13 cellular contexts compared by ENCODE assay signal in the genomic region with DNA sequence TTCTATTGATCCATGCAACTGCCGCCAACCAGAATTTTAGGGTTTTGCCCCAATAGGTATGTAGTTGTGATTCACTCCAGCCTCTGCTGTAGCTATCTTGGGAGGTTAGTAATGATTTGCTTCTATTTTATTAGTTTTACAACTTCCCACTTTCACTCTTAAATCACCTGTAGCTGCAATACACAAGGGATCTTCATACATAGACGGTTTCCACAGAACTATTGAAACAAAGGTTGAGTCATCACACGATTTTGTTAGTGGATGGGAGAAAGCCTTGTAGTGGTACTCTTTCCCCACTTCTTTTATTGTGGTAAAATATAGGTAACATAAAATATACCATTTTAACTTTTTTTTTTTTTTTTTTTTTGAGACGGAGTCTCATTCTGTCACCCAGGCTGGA.
A peak's percentile ranks its signal among the peaks of the same experiment; 100 is the strongest.
DNase-seq lines count a peak whose midpoint lies in the region; ATAC-seq and TF ChIP-seq lines count a peak whose summit lies in the region.
"Had no signal": no experiment of that assay in that cellular context is flagged by ENCODE, and none has a peak within 500 bp of the region (broad histone marks: within the 10 kb centered on the region; RNA-seq: fewer than 3 reads in every experiment).

No MANE protein-coding gene starts in this region.

- no peaks in the 10 kb centered on the region for H3K9me3 ChIP-seq in HEK293 (ENCODE audit: control insufficient read depth, insufficient read depth, low read depth, low read length)
- H3K9me3 ChIP-seq: ovary, stomach had no signal

- CTCF ChIA-PET in GM10248 (lab: Yijun Ruan, JAX), result interaction anchor here (1.3 to 2.1 kb wide), 2 partner anchors 11 to 273 kb away, joined by 4 to 5 read pairs; no protein-coding TSS in a partner anchor
- CTCF ChIA-PET in HEK293 (lab: Yijun Ruan, JAX), result no interaction called here

- H3K4me1 Mint-ChIP-seq in mesothelial cell of epicardium, result no peaks in the 10 kb centered on the region

- no peaks in the 10 kb centered on the region for H3K36me3 Mint-ChIP-seq in mesothelial cell of epicardium

- H3K4me1 ChIP-seq in HEK293 (ENCODE audit: control insufficient read depth, insufficient read depth, low read length), result 0 out of 2 replicates have a peak, but pooled peaks cover 2% of the 10 kb centered on the region
- H3K4me1 ChIP-seq: stomach had no signal

- no peak for TF ChIP-seq CTCF in GM10248 (IDR thresholded peaks at IDR 0.05; ENCODE audit: control extremely low read depth, extremely low read depth, low read depth, missing control alignments)
- TF ChIP-seq CTCF in HEK293 (tag by site-specific recombination; IDR thresholded peaks at IDR 0.05), result no peak
- TF ChIP-seq CTCF in mesothelial cell of epicardium (IDR thresholded peaks at IDR 0.05; ENCODE audit: unreplicated experiment), result no peak

- no peak overlapping the region for H3K27ac ChIP-seq in HEK293 (ENCODE audit: extremely low read depth, low read depth, low read length)
- H3K27ac ChIP-seq: ovary, stomach had no signal

- no peak overlapping the region for H3K4me3 Mint-ChIP-seq in mesothelial cell of epicardium

- POLR2A ChIA-PET in GM10248 (lab: Yijun Ruan, JAX), result no interaction called here
- POLR2A ChIA-PET in HEK293 (lab: Yijun Ruan, JAX), result interaction anchor here (0.6 kb wide), 1 partner anchor 129 kb away, joined by 3 read pairs; no protein-coding TSS in a partner anchor

- H3K27me3 Mint-ChIP-seq in mesothelial cell of epicardium (ENCODE audit: low read depth), result peaks cover 7% of the 10 kb centered on the region

- no peak overlapping the region for H3K4me3 ChIP-seq in HEK293 (ENCODE audit: low read depth, low read length)
- H3K4me3 ChIP-seq: lung, ovary, stomach had no signal

- no peaks in the 10 kb centered on the region for H3K9me3 Mint-ChIP-seq in mesothelial cell of epicardium

- H3K27ac Mint-ChIP-seq in mesothelial cell of epicardium, result no peak overlapping the region

- DNase-seq in GM10248 (ENCODE audit: extremely low spot score) (peak; percentile 67), mesothelial cell of epicardium (ENCODE audit: low spot score in 2 of 2, unreplicated experiment in 2 of 2) (no peak), occipital lobe (lab: John Stamatoyannopoulos, UW) (no peak), DMS153 (lab: John Stamatoyannopoulos, UW) (no peak)
- no peak for DNase-seq in central memory CD4-positive, alpha-beta T cell
- DNase-seq: NCI-H1694 treated with DMSO at 0.1 percent for 48 hours; NK-92 treated with Interleukin-12 subunit alpha and Interleukin-12 subunit beta, amount 100 ng/mL, for 24 hours; ovary; stomach had no signal

- H3K36me3 ChIP-seq in HEK293 (ENCODE audit: control insufficient read depth in 2 of 2, insufficient read depth in 1 of 2, low read length in 2 of 2), result no peaks in the 10 kb centered on the region
- H3K36me3 ChIP-seq: ovary, stomach had no signal

- peak; percentile 89 for ATAC-seq in GM19043 (IDR thresholded peaks at IDR 0.05; ENCODE audit: low read depth, unreplicated experiment)
- ATAC-seq in HG03159 (IDR thresholded peaks at IDR 0.05; ENCODE audit: unreplicated experiment), result peak; percentile 88

TF ChIP-seq in HEK293, 187 proteins besides CTCF, POLR2A, EP300 and RAD21:
- TF ChIP-seq, protein P1, sequence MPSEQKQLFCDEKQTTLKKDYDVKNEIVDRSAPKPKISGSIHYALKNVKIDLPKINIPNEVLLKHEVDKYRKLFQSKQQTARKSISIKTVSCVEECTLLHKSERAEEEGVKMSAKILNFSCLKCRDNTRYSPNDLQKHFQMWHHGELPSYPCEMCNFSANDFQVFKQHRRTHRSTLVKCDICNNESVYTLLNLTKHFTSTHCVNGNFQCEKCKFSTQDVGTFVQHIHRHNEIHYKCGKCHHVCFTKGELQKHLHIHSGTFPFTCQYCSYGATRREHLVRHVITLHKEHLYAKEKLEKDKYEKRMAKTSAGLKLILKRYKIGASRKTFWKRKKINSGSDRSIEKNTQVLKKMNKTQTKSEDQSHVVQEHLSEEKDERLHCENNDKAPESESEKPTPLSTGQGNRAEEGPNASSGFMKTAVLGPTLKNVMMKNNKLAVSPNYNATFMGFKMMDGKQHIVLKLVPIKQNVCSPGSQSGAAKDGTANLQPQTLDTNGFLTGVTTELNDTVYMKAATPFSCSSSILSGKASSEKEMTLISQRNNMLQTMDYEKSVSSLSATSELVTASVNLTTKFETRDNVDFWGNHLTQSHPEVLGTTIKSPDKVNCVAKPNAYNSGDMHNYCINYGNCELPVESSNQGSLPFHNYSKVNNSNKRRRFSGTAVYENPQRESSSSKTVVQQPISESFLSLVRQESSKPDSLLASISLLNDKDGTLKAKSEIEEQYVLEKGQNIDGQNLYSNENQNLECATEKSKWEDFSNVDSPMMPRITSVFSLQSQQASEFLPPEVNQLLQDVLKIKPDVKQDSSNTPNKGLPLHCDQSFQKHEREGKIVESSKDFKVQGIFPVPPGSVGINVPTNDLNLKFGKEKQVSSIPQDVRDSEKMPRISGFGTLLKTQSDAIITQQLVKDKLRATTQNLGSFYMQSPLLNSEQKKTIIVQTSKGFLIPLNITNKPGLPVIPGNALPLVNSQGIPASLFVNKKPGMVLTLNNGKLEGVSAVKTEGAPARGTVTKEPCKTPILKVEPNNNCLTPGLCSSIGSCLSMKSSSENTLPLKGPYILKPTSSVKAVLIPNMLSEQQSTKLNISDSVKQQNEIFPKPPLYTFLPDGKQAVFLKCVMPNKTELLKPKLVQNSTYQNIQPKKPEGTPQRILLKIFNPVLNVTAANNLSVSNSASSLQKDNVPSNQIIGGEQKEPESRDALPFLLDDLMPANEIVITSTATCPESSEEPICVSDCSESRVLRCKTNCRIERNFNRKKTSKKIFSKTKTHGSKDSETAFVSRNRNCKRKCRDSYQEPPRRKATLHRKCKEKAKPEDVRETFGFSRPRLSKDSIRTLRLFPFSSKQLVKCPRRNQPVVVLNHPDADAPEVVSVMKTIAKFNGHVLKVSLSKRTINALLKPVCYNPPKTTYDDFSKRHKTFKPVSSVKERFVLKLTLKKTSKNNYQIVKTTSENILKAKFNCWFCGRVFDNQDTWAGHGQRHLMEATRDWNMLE (tag by site-specific recombination; conservative IDR thresholded peaks at IDR 0.05; ENCODE audit: low read depth), result no peak
- TF ChIP-seq ZNF501 (tag by site-specific recombination; IDR thresholded peaks at IDR 0.05), result no peak
- peak; percentile 26; the same call in 1 of the 2 replicates for TF ChIP-seq SCRT2 (tag by site-specific recombination; IDR thresholded peaks at IDR 0.05)
